In genomic region chrX:137212078-137212632, GRCh38 we compare ENCODE assay signal across 25 cellular contexts.
"Had no signal": no experiment of that assay in that cellular context is flagged by ENCODE, and none has a peak within 500 bp of the region (broad histone marks: within the 10 kb centered on the region; RNA-seq: fewer than 3 reads in every experiment).

No MANE protein-coding gene starts in this region.

- H3K4me3 Mint-ChIP-seq: activated CD4-positive, alpha-beta T cell treated with anti-CD3 and anti-CD28 coated beads, Interleukin-2, amount 10 ng/mL, durations not matched to agents 7 days and 5 days; activated CD8-positive, alpha-beta memory T cell treated with anti-CD3 and anti-CD28 coated beads, Interleukin-2, amount 10 ng/mL, durations not matched to agents 7 days and 5 days; activated CD8-positive, alpha-beta T cell treated with anti-CD3 and anti-CD28 coated beads for 36 hours; activated naive CD8-positive, alpha-beta T cell treated with anti-CD3 and anti-CD28 coated beads, Interleukin-2, amount 50 U/mL, for 24 hours; brain; dendritic cell treated with granulocyte-macrophage colony-stimulating factor and Interleukin-4, amounts not matched to agents 40 ng/mL and 50 ng/mL, for 4 days; memory B cell; nephron; type B pancreatic cell had no signal

- FAIRE-seq: islet of Langerhans, pancreas, TTC549 had no signal

- DNase-seq: activated CD4-positive, alpha-beta T cell treated with anti-CD3 and anti-CD28 coated beads, Interleukin-2, amount 10 ng/mL, durations not matched to agents 7 days and 5 days; activated CD4-positive, CD25-positive, alpha-beta regulatory T cell treated with anti-CD3 and anti-CD28 coated beads, Interleukin-2, amount 50 U/mL, for 72 hours; activated CD8-positive, alpha-beta memory T cell treated with anti-CD3 and anti-CD28 coated beads, Interleukin-2, amount 10 ng/mL, durations not matched to agents 7 days and 5 days; activated CD8-positive, alpha-beta T cell treated with anti-CD3 and anti-CD28 coated beads for 36 hours; activated effector memory CD4-positive, alpha-beta T cell treated with anti-CD3 and anti-CD28 coated beads, Interleukin-2, amount 50 U/mL, for 16 hours; activated naive CD4-positive, alpha-beta T cell treated with anti-CD3 and anti-CD28 coated beads, Interleukin-2, amount 50 U/mL, for 16 hours; activated naive CD8-positive, alpha-beta T cell treated with anti-CD3 and anti-CD28 coated beads, Interleukin-2, amount 50 U/mL, for 24 hours; activated T-cell treated with anti-CD3 and anti-CD28 coated beads for 4 hours; caudate nucleus; effector CD8-positive, alpha-beta T cell; left ventricle myocardium superior; pancreas; right cardiac atrium; stimulated activated CD4-positive, alpha-beta T cell treated with anti-CD3 and anti-CD28 coated beads, Interleukin-4, amount 100 ng/mL, for 24 hours; stimulated activated naive CD4-positive, alpha-beta T cell treated with Interleukin-2 at 50 U/mL for 16 hours; WERI-Rb-1 had no signal

- H3K9me3 ChIP-seq: pancreas, thoracic aorta had no signal

- H3K27ac ChIP-seq: foreskin keratinocyte, pancreas, thoracic aorta, WERI-Rb-1 had no signal

- H3K36me3 Mint-ChIP-seq: activated CD8-positive, alpha-beta memory T cell treated with anti-CD3 and anti-CD28 coated beads, Interleukin-2, amount 10 ng/mL, durations not matched to agents 7 days and 5 days; brain; memory B cell; type B pancreatic cell had no signal

- H3K27me3 Mint-ChIP-seq: activated CD4-positive, alpha-beta T cell treated with anti-CD3 and anti-CD28 coated beads, Interleukin-2, amount 10 ng/mL, durations not matched to agents 7 days and 5 days; activated CD8-positive, alpha-beta T cell treated with anti-CD3 and anti-CD28 coated beads for 36 hours; activated naive CD8-positive, alpha-beta T cell treated with anti-CD3 and anti-CD28 coated beads, Interleukin-2, amount 50 U/mL, for 24 hours; dendritic cell treated with granulocyte-macrophage colony-stimulating factor and Interleukin-4, amounts not matched to agents 40 ng/mL and 50 ng/mL, for 4 days; type B pancreatic cell had no signal

- H3K4me1 ChIP-seq: foreskin keratinocyte, pancreas had no signal

- H3K27me3 ChIP-seq: foreskin keratinocyte, pancreas had no signal

- H3K4me1 Mint-ChIP-seq: activated CD4-positive, alpha-beta T cell treated with anti-CD3 and anti-CD28 coated beads, Interleukin-2, amount 10 ng/mL, durations not matched to agents 7 days and 5 days; activated CD8-positive, alpha-beta memory T cell treated with anti-CD3 and anti-CD28 coated beads, Interleukin-2, amount 10 ng/mL, durations not matched to agents 7 days and 5 days; activated naive CD8-positive, alpha-beta T cell treated with anti-CD3 and anti-CD28 coated beads, Interleukin-2, amount 50 U/mL, for 24 hours; memory B cell; nephron had no signal

- H3K4me3 ChIP-seq: pancreas, thoracic aorta had no signal

- H3K9me3 Mint-ChIP-seq: activated CD4-positive, alpha-beta T cell treated with anti-CD3 and anti-CD28 coated beads, Interleukin-2, amount 10 ng/mL, durations not matched to agents 7 days and 5 days; activated CD8-positive, alpha-beta T cell treated with anti-CD3 and anti-CD28 coated beads for 36 hours; dendritic cell treated with granulocyte-macrophage colony-stimulating factor and Interleukin-4, amounts not matched to agents 40 ng/mL and 50 ng/mL, for 4 days had no signal

- ATAC-seq: activated CD8-positive, alpha-beta memory T cell treated with anti-CD3 and anti-CD28 coated beads, Interleukin-2, amount 10 ng/mL, durations not matched to agents 7 days and 5 days; activated CD8-positive, alpha-beta T cell treated with anti-CD3 and anti-CD28 coated beads for 36 hours; activated naive CD8-positive, alpha-beta T cell treated with anti-CD3 and anti-CD28 coated beads, Interleukin-2, amount 50 U/mL, for 24 hours; foreskin keratinocyte; left ventricle myocardium superior; right cardiac atrium had no signal

- H3K36me3 ChIP-seq: pancreas, thoracic aorta, WERI-Rb-1 had no signal

- H3K27ac Mint-ChIP-seq: activated CD4-positive, alpha-beta T cell treated with anti-CD3 and anti-CD28 coated beads, Interleukin-2, amount 10 ng/mL, durations not matched to agents 7 days and 5 days; activated CD8-positive, alpha-beta memory T cell treated with anti-CD3 and anti-CD28 coated beads, Interleukin-2, amount 10 ng/mL, durations not matched to agents 7 days and 5 days; activated CD8-positive, alpha-beta T cell treated with anti-CD3 and anti-CD28 coated beads for 36 hours; activated naive CD8-positive, alpha-beta T cell treated with anti-CD3 and anti-CD28 coated beads, Interleukin-2, amount 50 U/mL, for 24 hours; dendritic cell treated with granulocyte-macrophage colony-stimulating factor and Interleukin-4, amounts not matched to agents 40 ng/mL and 50 ng/mL, for 4 days; memory B cell; nephron; type B pancreatic cell had no signal
